8 cellular contexts compared by ENCODE assay signal in genomic region chr5:73496984-73497457, GRCh38. TPM values are rescaled to one million over a fixed set of nuclear protein-coding genes. Genes with fewer than 3 reads are reported as not detected.
DNase-seq lines count a peak whose midpoint lies in the region; ATAC-seq and TF ChIP-seq lines count a peak whose summit lies in the region.

No MANE protein-coding gene starts in this region.

- peaks cover 38% of the 10 kb centered on the region for H3K4me1 ChIP-seq in CD4-positive, alpha-beta memory T cell (ENCODE audit: insufficient read depth, low read length)

- H3K36me3 Mint-ChIP-seq in CD4-positive, alpha-beta memory T cell = peaks cover 11 to 27% of the 10 kb centered on the region in 2 donors
- peaks cover 13% of the 10 kb centered on the region for H3K36me3 Mint-ChIP-seq in mesothelial cell of epicardium

- H3K4me3 ChIP-seq in CD4-positive, alpha-beta memory T cell (ENCODE audit: low read length in 2 of 2) = no peak overlapping the region
- peak overlapping the region; percentile 90 for H3K4me3 ChIP-seq in astrocyte of the cerebellum (ENCODE audit: low read depth, low read length)

- no peak for DNase-seq in CD4-positive, alpha-beta memory T cell
- DNase-seq in HPDE6-E6E7 (ENCODE audit: extremely low spot score) = peak; percentile 50
- DNase-seq in NCI-H69 (lab: John Stamatoyannopoulos, UW) = peak; percentile 88
- DNase-seq in astrocyte of the cerebellum (ENCODE audit: low read depth) = peak; percentile 41
- no peak for DNase-seq in mesothelial cell of epicardium (ENCODE audit: low spot score in 2 of 2, unreplicated experiment in 2 of 2)
- DNase-seq in substantia nigra (lab: John Stamatoyannopoulos, UW) = no peak
- no peak for DNase-seq in GM20000 (ENCODE audit: low spot score)

- TF ChIP-seq CTCF in astrocyte of the cerebellum (IDR thresholded peaks at IDR 0.05; ENCODE audit: low read depth, low read length, missing control alignments) (peak; percentile 28), mesothelial cell of epicardium (IDR thresholded peaks at IDR 0.05; ENCODE audit: unreplicated experiment) (peak; percentile 50), GM20000 (IDR thresholded peaks at IDR 0.05; ENCODE audit: extremely low read depth, missing control alignments) (no peak)

- H3K27me3 Mint-ChIP-seq in CD4-positive, alpha-beta memory T cell = peaks cover 14 to 16% of the 10 kb centered on the region in 2 donors
- H3K27me3 Mint-ChIP-seq in mesothelial cell of epicardium (ENCODE audit: low read depth) = peaks cover 6% of the 10 kb centered on the region

- no peaks in the 10 kb centered on the region for H3K9me3 Mint-ChIP-seq in CD4-positive, alpha-beta memory T cell
- H3K9me3 Mint-ChIP-seq in mesothelial cell of epicardium = no peaks in the 10 kb centered on the region

- H3K4me3 Mint-ChIP-seq in CD4-positive, alpha-beta memory T cell = peak overlapping the region in 5 of 8 donors; percentile 43 to 98 (median 95)
- H3K4me3 Mint-ChIP-seq in mesothelial cell of epicardium = peak overlapping the region; percentile 98

- H3K4me1 Mint-ChIP-seq in CD4-positive, alpha-beta memory T cell = peaks cover 25 to 41% (median 31%) of the 10 kb centered on the region in 4 donors
- peaks cover 33% of the 10 kb centered on the region for H3K4me1 Mint-ChIP-seq in mesothelial cell of epicardium

- in situ Hi-C loops in astrocyte of the cerebellum (cut with HindIII; ENCODE audit: low sequenced_read_pairs) = no loop called here

- CTCF ChIA-PET in CD4-positive, alpha-beta memory T cell (lab: Charles Lee; ENCODE audit: partially characterized antibody) = interaction anchor here (1.2 to 2.4 kb wide), 2 partner anchors 40 to 46 kb away, joined by 3 to 9 read pairs; no protein-coding TSS in a partner anchor

- no peak overlapping the region for H3K27ac ChIP-seq in CD4-positive, alpha-beta memory T cell (ENCODE audit: low read depth, low read length)
- H3K27ac ChIP-seq in substantia nigra (ENCODE audit: low read depth, low read length, poor library complexity, severe bottlenecking) = no peak overlapping the region

- peaks cover 5% of the 10 kb centered on the region for H3K36me3 ChIP-seq in CD4-positive, alpha-beta memory T cell (ENCODE audit: insufficient read depth, low read length)

- POLR2A ChIA-PET in CD4-positive, alpha-beta memory T cell (lab: Charles Lee; ENCODE audit: partially characterized antibody) = interaction anchor here (1.3 to 4.7 kb wide), 4 partner anchors 49 to 1840 kb away, joined by 3 to 45 read pairs (median 4); partner anchors contain the start of genes ANKRA2, FOXD1, HMGCR and UTP15

- H3K27ac Mint-ChIP-seq in CD4-positive, alpha-beta memory T cell = peak overlapping the region in 4 of 7 donors; percentile 99
- peak overlapping the region; percentile 100 for H3K27ac Mint-ChIP-seq in mesothelial cell of epicardium

- no peaks in the 10 kb centered on the region for H3K9me3 ChIP-seq in CD4-positive, alpha-beta memory T cell (ENCODE audit: control insufficient read depth in 1 of 2, low read length in 2 of 2)

- ATAC-seq in GM21526 (IDR thresholded peaks at IDR 0.05; ENCODE audit: low FRiP score, unreplicated experiment) = no peak

- H3K27me3 ChIP-seq in CD4-positive, alpha-beta memory T cell (ENCODE audit: insufficient read depth, low read length) = no peaks in the 10 kb centered on the region

- intact Hi-C loops in CD4-positive, alpha-beta memory T cell (cut with micrococcal nuclease) = no loop called here

RNA-seq across cellular contexts. Expression of gene BTF3, which starts 1.2 kb away (rescaled TPM):
- 100 to 1,000 TPM; 538 to 557 TPM for total RNA-seq in CD4-positive, alpha-beta memory T cell
- 100 to 1,000 TPM; 757 to 779 TPM for polyA plus RNA-seq in CD4-positive, alpha-beta memory T cell
- total RNA-seq in mesothelial cell of epicardium = 641 to 666 TPM (median 655 TPM) in 3 replicates

RNA-seq across cellular contexts. Expression of gene FOXD1, which starts 48.4 kb away (rescaled TPM):
- total RNA-seq in CD4-positive, alpha-beta memory T cell = not detected
- polyA plus RNA-seq in CD4-positive, alpha-beta memory T cell = under 1 TPM in 1 of 2 donors, not detected in 1; 0.08 TPM
- 0.09 TPM in 1 of 3 replicates, not detected in the others for total RNA-seq in mesothelial cell of epicardium

Comparison
In these comparisons a context has a peak if more than half of its experiments do, and no peak if none do; other contexts are left out.
1. DNase-seq: peak in HPDE6-E6E7 (single experiment), NCI-H69 (single experiment) and astrocyte of the cerebellum (single experiment); none in CD4-positive, alpha-beta memory T cell (0 of 5), mesothelial cell of epicardium (0 of 2), substantia nigra (0 of 49) and GM20000 (single experiment).